In the genomic region with DNA sequence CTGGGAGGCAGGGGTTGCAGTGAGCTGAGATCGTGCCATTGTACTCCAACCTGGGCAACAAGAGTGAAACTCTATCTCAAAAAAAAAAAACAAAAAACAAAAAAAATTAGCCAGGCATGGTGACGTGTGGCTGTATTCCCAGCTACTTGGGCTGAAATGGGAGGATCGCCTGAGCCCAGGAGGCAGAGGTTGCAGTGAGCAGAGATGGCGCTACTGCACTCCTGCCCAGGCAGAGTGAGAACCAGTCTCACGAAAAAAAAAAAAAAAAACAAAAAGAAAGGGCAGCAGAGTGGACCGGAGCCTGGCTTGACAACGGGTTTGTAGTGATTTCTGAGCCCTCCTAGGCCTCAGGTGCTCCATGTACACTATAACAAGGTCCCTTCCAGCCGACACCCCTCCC, we compare ENCODE assay signal across 16 cellular contexts. TPM values are rescaled to one million over a fixed set of nuclear protein-coding genes. Genes with fewer than 3 reads are reported as not detected.
DNase-seq lines count a peak whose midpoint lies in the region; ATAC-seq and TF ChIP-seq lines count a peak whose summit lies in the region.
"Had no signal": no experiment of that assay in that cellular context is flagged by ENCODE, and none has a peak within 500 bp of the region (broad histone marks: within the 10 kb centered on the region; RNA-seq: fewer than 3 reads in every experiment).

No MANE protein-coding gene starts in this region.

- H2AK5ac ChIP-seq in H9 (ENCODE audit: insufficient read length, low read length), result no peak overlapping the region

- H2BK120ac ChIP-seq in H9 (ENCODE audit: low read depth, low read length, poor library complexity, severe bottlenecking), result no peak overlapping the region

- no peaks in the 10 kb centered on the region for H3K4me1 Mint-ChIP-seq in H9
- H3K4me1 Mint-ChIP-seq: B cell had no signal

- H3K4me2 ChIP-seq in BLaER1 (peak overlapping the region; percentile 89), H9 (ENCODE audit: insufficient read depth, insufficient read length, low read length) (no peak overlapping the region)

- peaks cover 0 to 2% (median 0%) of the 10 kb centered on the region in 3 experiments; a peak in 2 of 7 replicates for H3K36me3 Mint-ChIP-seq in H9 (ENCODE audit: insufficient read depth in 1 of 3, low read depth in 3 of 3)
- H3K36me3 Mint-ChIP-seq: CD4-positive, CD25-positive, alpha-beta regulatory T cell; CD8-positive, alpha-beta T cell had no signal

- H3K9me3 ChIP-seq in BLaER1 (no peaks in the 10 kb centered on the region), H9 (ENCODE audit: control insufficient read depth, low read depth, low read length) (no peaks in the 10 kb centered on the region), thyroid gland (no peaks in the 10 kb centered on the region)
- H3K9me3 ChIP-seq: Caco-2 had no signal

- H3T11ph ChIP-seq in H9 (ENCODE audit: low read length), result no peak overlapping the region

- H3K27ac ChIP-seq in BLaER1 (peak overlapping the region; percentile 89), H9 (ENCODE audit: insufficient read length, low read depth, low read length) (no peak overlapping the region), thyroid gland (peak overlapping the region; percentile 31 to 66 (median 59))
- H3K27ac ChIP-seq: 22Rv1 had no signal

- no peaks in the 10 kb centered on the region for H3K79me1 ChIP-seq in H9 (ENCODE audit: insufficient read depth, low read depth, low read length, poor library complexity, severe bottlenecking)

- no CpG with 5 or more reads among the region's 8 CpGs for WGBS in H9 (ENCODE audit: extremely low coverage, insufficient read length, low lambda C conversion rate)
- 61 to 71% methylated on average over 8 of the region's 8 CpGs for WGBS in thyroid gland, 2 donors

- H3K4me1 ChIP-seq in BLaER1 (peaks cover 100% of the 10 kb centered on the region), H9 (ENCODE audit: insufficient read depth, low read length) (no peaks in the 10 kb centered on the region), thyroid gland (peaks cover 25 to 59% of the 10 kb centered on the region in 2 donors)
- H3K4me1 ChIP-seq: Caco-2 had no signal

- no peaks in the 10 kb centered on the region for H3K36me3 ChIP-seq in BLaER1
- no peaks in the 10 kb centered on the region for H3K36me3 ChIP-seq in thyroid gland

- H3K27ac Mint-ChIP-seq in H9, result peak overlapping the region in 2 of 3 experiments; percentile 23 to 59; a peak in 1 of 7 replicates
- H3K27ac Mint-ChIP-seq: B cell; CD4-positive, CD25-positive, alpha-beta regulatory T cell; CD8-positive, alpha-beta T cell had no signal

- ATAC-seq in HG02973 (IDR thresholded peaks at IDR 0.05; ENCODE audit: unreplicated experiment) (no peak), HG03565 (IDR thresholded peaks at IDR 0.05; ENCODE audit: unreplicated experiment) (no peak)
- ATAC-seq: CD8-positive, alpha-beta T cell had no signal

- no peaks in the 10 kb centered on the region for H3K9me3 Mint-ChIP-seq in H9
- H3K9me3 Mint-ChIP-seq: CD4-positive, CD25-positive, alpha-beta regulatory T cell; CD8-positive, alpha-beta T cell had no signal

- intact Hi-C loops in thyroid gland (cut with DNase I), result no loop called here

- H3K23ac ChIP-seq in H9 (ENCODE audit: insufficient read length, low read depth, low read length), result no peak overlapping the region

- H2BK15ac ChIP-seq in H9 (ENCODE audit: low read depth, low read length), result no peak overlapping the region

- no peak overlapping the region for H2BK12ac ChIP-seq in H9 (ENCODE audit: insufficient read length, low read depth, low read length)

- no peak for TF ChIP-seq POLR2A in thyroid gland (IDR thresholded peaks at IDR 0.05)

- H3K56ac ChIP-seq in H9 (ENCODE audit: insufficient read length, low read depth, low read length), result no peak overlapping the region

- H2AFZ ChIP-seq in H9 (ENCODE audit: low read length), result no peak overlapping the region

- H4K20me1 ChIP-seq in BLaER1, result no peaks in the 10 kb centered on the region
- H4K20me1 ChIP-seq in H9 (ENCODE audit: control insufficient read depth, insufficient read depth, insufficient read length), result no peaks in the 10 kb centered on the region

- no peak overlapping the region for H4K5ac ChIP-seq in H9 (ENCODE audit: insufficient read length, low read depth, low read length)

- H3K4me3 Mint-ChIP-seq in H9, result no peak overlapping the region
- H3K4me3 Mint-ChIP-seq: B cell; CD4-positive, CD25-positive, alpha-beta regulatory T cell; CD8-positive, alpha-beta T cell had no signal

- H3K4me3 ChIP-seq in BLaER1 (no peak overlapping the region), thyroid gland (replicated peaks in 1 of 3) (no peak overlapping the region)

- H3K18ac ChIP-seq in H9 (ENCODE audit: insufficient read length, low read depth, low read length), result no peak overlapping the region

- H3K27me3 ChIP-seq in BLaER1, result no peaks in the 10 kb centered on the region
- no peaks in the 10 kb centered on the region for H3K27me3 ChIP-seq in H9 (ENCODE audit: insufficient read depth, low read length)
- H3K27me3 ChIP-seq in thyroid gland, result no peaks in the 10 kb centered on the region

- no peak overlapping the region for H3K4ac ChIP-seq in H9 (ENCODE audit: low read depth, low read length)

- no peaks in the 10 kb centered on the region for H3K23me2 ChIP-seq in H9 (ENCODE audit: insufficient read length, low read depth, low read length, poor library complexity, severe bottlenecking)

- H3K9ac ChIP-seq in BLaER1 (peak overlapping the region; percentile 42; the same call in 1 of the 2 replicates), H9 (ENCODE audit: extremely low read depth, insufficient read length, low read length) (no peak overlapping the region)

- TF ChIP-seq CTCF in H9 (conservative IDR thresholded peaks at IDR 0.05) (no peak; the same call in 2 of the 3 replicates), thyroid gland (IDR thresholded peaks at IDR 0.05) (no peak)

- no peak overlapping the region for H2BK20ac ChIP-seq in H9 (ENCODE audit: low read depth, low read length, poor library complexity, severe bottlenecking)

- no peaks in the 10 kb centered on the region for H3K27me3 Mint-ChIP-seq in H9 (ENCODE audit: low read depth)
- H3K27me3 Mint-ChIP-seq: B cell; CD4-positive, CD25-positive, alpha-beta regulatory T cell had no signal

- no peak overlapping the region for H3K14ac ChIP-seq in H9 (ENCODE audit: insufficient read depth, low read length)

- H3K79me2 ChIP-seq in H9 (ENCODE audit: insufficient read depth, low read length), result no peaks in the 10 kb centered on the region

- H4K8ac ChIP-seq in H9 (replicated peaks; ENCODE audit: insufficient read length, low read depth, low read length), result no peak overlapping the region

- no peak overlapping the region for H2BK5ac ChIP-seq in H9 (ENCODE audit: insufficient read length, low read length)

- DNase-seq in NCI-H2171 treated with DMSO at 0.1 percent for 48 hours (lab: John Stamatoyannopoulos, UW), result peak; percentile 12
- DNase-seq in NCI-H2171 (lab: John Stamatoyannopoulos, UW), result no peak
- DNase-seq in H9, result no peak
- peak; percentile 51 to 61 for DNase-seq in thyroid gland
- DNase-seq: Caco-2; CD4-positive, CD25-positive, alpha-beta regulatory T cell; CD8-positive, alpha-beta T cell; DMS153; DND-41; GOT3; HCEC 1CT had no signal

- no peak overlapping the region for H4K91ac ChIP-seq in H9 (ENCODE audit: insufficient read length, low read depth, low read length)

RNA-seq across cellular contexts. Expression of gene PEMT, which starts 33.1 kb away (rescaled TPM):
- 63.2 and 63.5 TPM in 2 replicates for total RNA-seq in H9 (2021)
- total RNA-seq in thyroid gland, result 10 to 100 TPM; 52.5 to 76.1 (median 62.6) TPM

Comparison
In these comparisons a context has a peak if more than half of its experiments do, and no peak if none do; other contexts are left out.
1. DNase-seq: peak in NCI-H2171 treated with DMSO at 0.1 percent for 48 hours (single experiment) and thyroid gland (2 of 2); none in NCI-H2171 (single experiment) and H9 (single experiment).